ENCODE assay signal across 11 cellular contexts in genomic region chr14:63524537-63525155, GRCh38. TPM values are rescaled to one million over a fixed set of nuclear protein-coding genes. Genes with fewer than 3 reads are reported as not detected.
DNase-seq lines count a peak whose midpoint lies in the region; ATAC-seq, FAIRE-seq and TF ChIP-seq lines count a peak whose summit lies in the region.
"Had no signal": no experiment of that assay in that cellular context is flagged by ENCODE, and none has a peak within 500 bp of the region (broad histone marks: within the 10 kb centered on the region; RNA-seq: fewer than 3 reads in every experiment).

No MANE protein-coding gene starts in this region.

- H2AFZ ChIP-seq in HepG2 (ENCODE audit: low read length) = no peak overlapping the region

- no peak overlapping the region for H3K27ac ChIP-seq in right lobe of liver
- no peak overlapping the region for H3K27ac ChIP-seq in HepG2 (ENCODE audit: extremely low read length, insufficient read depth, low read length)
- H3K27ac ChIP-seq in suprapubic skin = no peak overlapping the region

- intact Hi-C loops in right lobe of liver (cut with DNase I) = no loop called here
- intact Hi-C loops in HepG2 (cut with micrococcal nuclease; ENCODE audit: unreplicated experiment) = no loop called here

- in situ Hi-C loops in HepG2 (cut with HindIII; ENCODE audit: extremely low pct_ligation_motif_present, low pct_unique_long_range_greater_than_20kb) = no loop called here

- H3K9me3 ChIP-seq in right lobe of liver (no peaks in the 10 kb centered on the region), HepG2 (ENCODE audit: low read length) (no peaks in the 10 kb centered on the region), suprapubic skin (no peaks in the 10 kb centered on the region)

- TF ChIP-seq RAD21 in HepG2 (CRISPR knock-in tag; IDR thresholded peaks at IDR 0.05) = no peak

- H3K79me2 ChIP-seq in HepG2 (ENCODE audit: insufficient read depth, low read length) = peaks cover 33% of the 10 kb centered on the region

- H3K27me3 ChIP-seq in right lobe of liver (no peaks in the 10 kb centered on the region), HepG2 (ENCODE audit: control insufficient read depth in 1 of 2, insufficient read depth in 2 of 2, low read length in 2 of 2) (no peaks in the 10 kb centered on the region), suprapubic skin (no peaks in the 10 kb centered on the region)

- no peak for FAIRE-seq in HepG2 (lab: Jason Lieb, UNC)
- FAIRE-seq: endothelial cell of umbilical vein had no signal

- no peak for DNase-seq in right lobe of liver
- DNase-seq in HepG2 (ENCODE audit: low spot score) = no peak
- peak; percentile 64 for DNase-seq in epithelial cell of proximal tubule (ENCODE audit: low read depth)
- no peak for DNase-seq in NCI-H524 (lab: John Stamatoyannopoulos, UW)
- no peak for DNase-seq in suprapubic skin (ENCODE audit: low spot score in 2 of 2)
- DNase-seq in superior temporal gyrus (ENCODE audit: extremely low spot score) = no peak
- DNase-seq: HFFc6, NCI-H2081 had no signal

- no peak for TF ChIP-seq EP300 in HepG2 (IDR thresholded peaks at IDR 0.05; ENCODE audit: low read depth in 2 of 2, low read length in 2 of 2)
- TF ChIP-seq EP300 in HepG2 (CRISPR knock-in tag; IDR thresholded peaks at IDR 0.05; ENCODE audit: borderline replicate concordance) = no peak
- no peak for TF ChIP-seq EP300 in suprapubic skin (IDR thresholded peaks at IDR 0.05)

- no peak overlapping the region for H3K4me2 ChIP-seq in HepG2 (ENCODE audit: low read depth, low read length)

- no peak overlapping the region for H3K4me3 ChIP-seq in right lobe of liver
- no peak overlapping the region for H3K4me3 ChIP-seq in HepG2 (replicated peaks in 1 of 3; ENCODE audit: insufficient read depth in 1 of 3, low read depth in 2 of 3, low read length in 3 of 3)
- H3K4me3 ChIP-seq in epithelial cell of proximal tubule (ENCODE audit: low read depth, low read length) = no peak overlapping the region
- no peak overlapping the region for H3K4me3 ChIP-seq in suprapubic skin

- no TSS peak for BruUV-seq in HepG2 (replicated peaks; lab: Mats Ljungman, UMichigan)

- CTCF ChIA-PET in HepG2 (lab: Yijun Ruan, JAX; ENCODE audit: low intra/inter-chr PET ratio, low total read pairs) = no interaction called here

- TF ChIP-seq CTCF in right lobe of liver (IDR thresholded peaks at IDR 0.05) = no peak
- no peak for TF ChIP-seq CTCF in HepG2 (CRISPR knock-in tag; IDR thresholded peaks at IDR 0.05)
- TF ChIP-seq CTCF in epithelial cell of proximal tubule (conservative IDR thresholded peaks at IDR 0.05; ENCODE audit: low read depth, low read length) = no peak
- no peak for TF ChIP-seq CTCF in suprapubic skin (IDR thresholded peaks at IDR 0.05)

- ATAC-seq in right lobe of liver (peak; percentile 22 to 48 (median 37)), HepG2 (no peak), HG03521 (IDR thresholded peaks at IDR 0.05; ENCODE audit: unreplicated experiment) (peak; percentile 97), GM21528 (IDR thresholded peaks at IDR 0.05; ENCODE audit: low FRiP score, unreplicated experiment) (no peak)

- H3K4me1 ChIP-seq in right lobe of liver (peaks cover 0 to 4% (median 2%) of the 10 kb centered on the region in 4 donors), HepG2 (ENCODE audit: insufficient read depth, low read length) (0 out of 2 replicates have a peak, but pooled peaks cover 20% of the 10 kb centered on the region), suprapubic skin (peaks cover 10% of the 10 kb centered on the region)

- no peak for TF ChIP-seq POLR2A in right lobe of liver (IDR thresholded peaks at IDR 0.05)
- no peak for TF ChIP-seq POLR2A in HepG2 (IDR thresholded peaks at IDR 0.05; ENCODE audit: insufficient read depth in 1 of 2, low read depth in 2 of 2, low read length in 2 of 2)
- TF ChIP-seq POLR2A in suprapubic skin (IDR thresholded peaks at IDR 0.05) = no peak

- 90% methylated on average over 9 of the region's 12 CpGs for WGBS in right lobe of liver (ENCODE audit: insufficient coverage, low coverage, low lambda C conversion rate, missing lambda C conversion rate)
- 95% methylated on average over 12 of the region's 12 CpGs for whole genome bisulfite sequencing in HepG2 (ENCODE audit: low lambda C conversion rate)
- WGBS in suprapubic skin = 84% methylated on average over 12 of the region's 12 CpGs

- H4K20me1 ChIP-seq in HepG2 (ENCODE audit: insufficient read depth, low read length) = no peaks in the 10 kb centered on the region

- POLR2A ChIA-PET in HepG2 (lab: Yijun Ruan, JAX) = interaction anchor here (2.2 kb wide), 1 partner anchor 18 kb away, joined by 6 read pairs; the partner anchor contains the start of gene PPP2R5E

- H3K9ac ChIP-seq in HepG2 (ENCODE audit: insufficient read depth, low read depth, low read length) = no peak overlapping the region

- no peaks in the 10 kb centered on the region for H3K36me3 ChIP-seq in right lobe of liver
- H3K36me3 ChIP-seq in HepG2 (replicated peaks in 1 of 2; ENCODE audit: control insufficient read depth in 1 of 2, insufficient read depth in 2 of 2, low read length in 2 of 2) = peaks cover 0 to under 1% of the 10 kb centered on the region in 2 experiments; a peak in 1 of 5 replicates
- peaks cover 7% of the 10 kb centered on the region for H3K36me3 ChIP-seq in suprapubic skin

TF ChIP-seq in HepG2, 621 proteins besides CTCF, POLR2A, EP300 and RAD21 (continues in another document):
- TF ChIP-seq ZBTB42 (CRISPR knock-in tag; IDR thresholded peaks at IDR 0.05) = no peak
- no peak for TF ChIP-seq RARA (CRISPR knock-in tag; IDR thresholded peaks at IDR 0.05)
- no peak for TF ChIP-seq ZNF460 (CRISPR knock-in tag; IDR thresholded peaks at IDR 0.05; ENCODE audit: borderline replicate concordance)
- TF ChIP-seq MED13 (CRISPR knock-in tag; IDR thresholded peaks at IDR 0.05) = no peak
- TF ChIP-seq ZNF275 (CRISPR knock-in tag; IDR thresholded peaks at IDR 0.05; ENCODE audit: borderline replicate concordance) = no peak
- TF ChIP-seq CCAR2 (optimal IDR thresholded peaks at IDR 0.05; ENCODE audit: low read depth, low read length) = no peak
- TF ChIP-seq ZNF710 (CRISPR knock-in tag; IDR thresholded peaks at IDR 0.05; ENCODE audit: borderline replicate concordance) = no peak
- TF ChIP-seq ZNF577 (CRISPR knock-in tag; IDR thresholded peaks at IDR 0.05; ENCODE audit: borderline replicate concordance, low read depth) = no peak

RNA-seq across cellular contexts. Expression of gene PPP2R5E, which starts 18.5 kb away (rescaled TPM):
- total RNA-seq in right lobe of liver (10 to 100 TPM; 12.5 to 34.8 (median 18.2) TPM), HepG2 (2016; rRNA removed; fragmentation: Illumina TruSeq; extraction: Trizol) (11.0 and 22.5 TPM in 2 replicates), epithelial cell of proximal tubule (13.3 and 18.2 TPM in 2 replicates), suprapubic skin (10 to 100 TPM; 16.8 to 23.7 (median 20.4) TPM)
- total RNA-seq in HepG2 (2016; cell fraction: cytosol; rRNA removed; fragmentation: Illumina TruSeq; extraction: Trizol; ENCODE audit: low read depth) = 3.9 and 4.8 TPM in 2 replicates
- 10.3 and 22.7 TPM in 2 replicates for total RNA-seq in HepG2 (2016; cell fraction: insoluble cytoplasmic fraction; rRNA removed; fragmentation: Illumina TruSeq; extraction: Trizol)
- total RNA-seq in HepG2 (2016; cell fraction: membrane; rRNA removed; fragmentation: Illumina TruSeq; extraction: Trizol) = 19.8 and 21.1 TPM in 2 replicates
- total RNA-seq in HepG2 (2016; cell fraction: nucleus; rRNA removed; fragmentation: Illumina TruSeq; extraction: Trizol) = 15.6 and 17.0 TPM in 2 replicates
- polyA plus RNA-seq in HepG2 (2011; rRNA removed) = 6.4 and 8.9 TPM in 2 replicates
- polyA plus RNA-seq in HepG2 (2011; cell fraction: cytosol; rRNA removed) = 2.7 and 5.2 TPM in 2 replicates
- polyA plus RNA-seq in HepG2 (2011; cell fraction: nucleus; rRNA removed) = 4.7 and 5.0 TPM in 2 replicates
- 13.6 and 14.4 TPM in 2 replicates for polyA plus RNA-seq in HepG2 (2012)
- 4.4 and 5.3 TPM in 2 replicates for polyA plus RNA-seq in HepG2 (2016; cell fraction: cytosol; fragmentation: Illumina TruSeq; extraction: Trizol; ENCODE audit: low read depth)
- 31.8 and 35.2 TPM in 2 replicates for polyA plus RNA-seq in HepG2 (2016; cell fraction: insoluble cytoplasmic fraction; fragmentation: Illumina TruSeq; extraction: Trizol; ENCODE audit: low read depth)
- 17.1 TPM in 2 replicates for polyA plus RNA-seq in HepG2 (2016; cell fraction: membrane; fragmentation: Illumina TruSeq; extraction: Trizol; ENCODE audit: low read depth)
- polyA plus RNA-seq in HepG2 (2016; cell fraction: nucleus; fragmentation: Illumina TruSeq; extraction: Trizol; ENCODE audit: insufficient read depth, low read depth) = 17.7 and 18.9 TPM in 2 replicates
- 7.8 and 8.6 TPM in 2 replicates for polyA minus RNA-seq in HepG2 (2011; rRNA and poly(A)+ RNA removed; ENCODE audit: low replicate concordance)
- 21.7 and 25.6 TPM in 2 replicates for polyA minus RNA-seq in HepG2 (2011; cell fraction: cytosol; rRNA and poly(A)+ RNA removed)
- polyA minus RNA-seq in HepG2 (2011; cell fraction: nucleus; rRNA and poly(A)+ RNA removed) = 29.4 and 30.6 TPM in 2 replicates

Comparison
In these comparisons a context has a peak if more than half of its experiments do, and no peak if none do; other contexts are left out.
1. ATAC-seq: peak in right lobe of liver (4 of 4) and HG03521 (single experiment); none in HepG2 (single experiment) and GM21528 (single experiment).